Comparison of ENCODE assay signal across 10 cellular contexts in genomic region chr21:38987551-38988210, GRCh38.
DNase-seq lines count a peak whose midpoint lies in the region; ATAC-seq and TF ChIP-seq lines count a peak whose summit lies in the region.
"Had no signal": no experiment of that assay in that cellular context is flagged by ENCODE, and none has a peak within 500 bp of the region (broad histone marks: within the 10 kb centered on the region; RNA-seq: fewer than 3 reads in every experiment).

No MANE protein-coding gene starts in this region.

- WGBS in IMR-90 (ENCODE audit: extremely low coverage in 2 of 2, insufficient read length in 1 of 2), 2 experiments, result 100% methylated on average over 1 of the region's 13 CpGs; no CpG with 5 or more reads in 1 of the 2 experiments
- 35% methylated on average over 13 of the region's 13 CpGs for WGBS in smooth muscle cell (ENCODE audit: low lambda C conversion rate)

- peaks cover 42% of the 10 kb centered on the region for H3K4me1 ChIP-seq in IMR-90 (ENCODE audit: control insufficient read depth, insufficient read depth, low read length)
- peaks cover 50% of the 10 kb centered on the region for H3K4me1 ChIP-seq in smooth muscle cell (ENCODE audit: low read depth)

- no peak overlapping the region for H2AK9ac ChIP-seq in IMR-90 (replicated peaks; ENCODE audit: low read depth, low read length, poor library complexity)

- no peaks in the 10 kb centered on the region for H3K36me3 ChIP-seq in IMR-90 (ENCODE audit: control insufficient read depth, insufficient read depth, low read length)
- no peaks in the 10 kb centered on the region for H3K36me3 ChIP-seq in smooth muscle cell (ENCODE audit: low read depth)

- TF ChIP-seq CTCF in IMR-90 (conservative IDR thresholded peaks at IDR 0.05; ENCODE audit: low read depth, low read length), result no peak
- TF ChIP-seq CTCF in RWPE1 (conservative IDR thresholded peaks at IDR 0.05; ENCODE audit: low read depth), result no peak
- no peak for TF ChIP-seq CTCF in smooth muscle cell (IDR thresholded peaks at IDR 0.05; ENCODE audit: borderline replicate concordance, insufficient read depth, poor library complexity, severe bottlenecking)

- no peak for ATAC-seq in IMR-90 (ENCODE audit: low read depth)
- peak; percentile 44 for ATAC-seq in left ventricle myocardium superior
- no peak for ATAC-seq in GM21528 (IDR thresholded peaks at IDR 0.05; ENCODE audit: low FRiP score, unreplicated experiment)

- TF ChIP-seq RAD21 in IMR-90 (IDR thresholded peaks at IDR 0.05; ENCODE audit: low read length), result no peak

- H3K27ac ChIP-seq in IMR-90 (ENCODE audit: insufficient read depth, low read length) (no peak overlapping the region), RWPE1 (peak overlapping the region; percentile 58), smooth muscle cell (ENCODE audit: low read depth) (peak overlapping the region; percentile 42)

- H3K9me1 ChIP-seq in IMR-90 (ENCODE audit: insufficient read depth, low read length), result peaks cover 20% of the 10 kb centered on the region

- peak overlapping the region; percentile 52; the same call in 1 of the 2 replicates for H2AK5ac ChIP-seq in IMR-90 (ENCODE audit: low read depth, low read length)

- H3K79me2 ChIP-seq in smooth muscle cell (ENCODE audit: low read depth), result no peaks in the 10 kb centered on the region

- no peak overlapping the region for H3K4me3 ChIP-seq in IMR-90 (ENCODE audit: insufficient read depth, low read depth, low read length)
- no peak overlapping the region for H3K4me3 ChIP-seq in smooth muscle cell

- H3K14ac ChIP-seq in IMR-90 (replicated peaks; ENCODE audit: low read depth, low read length), result peak overlapping the region; percentile 16; the same call in 1 of the 2 replicates

- H4K5ac ChIP-seq in IMR-90 (ENCODE audit: low read depth, low read length), result no peak overlapping the region; the same call in 1 of the 2 replicates

- H4K91ac ChIP-seq in IMR-90 (ENCODE audit: insufficient read depth, low read depth, low read length), result peak overlapping the region; percentile 14; the same call in 1 of the 2 replicates

- POLR2A ChIA-PET in IMR-90 (lab: Charles Lee; ENCODE audit: unreplicated experiment) (no interaction called here), RWPE1 (lab: Yijun Ruan, JAX; ENCODE audit: low non-redundant PET) (no interaction called here)

- no peaks in the 10 kb centered on the region; the same call in 1 of the 2 replicates for H4K20me1 ChIP-seq in IMR-90 (ENCODE audit: insufficient read depth, low read length)
- no peaks in the 10 kb centered on the region for H4K20me1 ChIP-seq in smooth muscle cell (ENCODE audit: low read depth)

- H4K8ac ChIP-seq in IMR-90 (ENCODE audit: low read depth in 2 of 2, low read length in 2 of 2), result no peak overlapping the region

- CTCF ChIA-PET in IMR-90 (lab: Yijun Ruan, JAX) (no interaction called here), RWPE1 (lab: Yijun Ruan, JAX) (interaction anchor here (0.6 kb wide), 1 partner anchor 75 kb away, joined by 3 read pairs; no protein-coding TSS in a partner anchor)

- no peak overlapping the region; the same call in 1 of the 2 replicates for H3K9ac ChIP-seq in IMR-90 (ENCODE audit: low read depth, low read length)
- H3K9ac ChIP-seq in smooth muscle cell (ENCODE audit: low read depth), result no peak overlapping the region

- peak overlapping the region; percentile 77 for H3K4ac ChIP-seq in IMR-90 (ENCODE audit: low read depth, low read length)

- TF ChIP-seq POLR2A in IMR-90 (IDR thresholded peaks at IDR 0.05; ENCODE audit: low read depth, low read length), result no peak

- peak overlapping the region; percentile 71; the same call in 2 of the 3 replicates for H2BK15ac ChIP-seq in IMR-90 (ENCODE audit: low read depth, low read length)

- H3K4me2 ChIP-seq in IMR-90 (ENCODE audit: low read depth, low read length) (no peak overlapping the region), smooth muscle cell (peak overlapping the region; percentile 59)

- no peaks in the 10 kb centered on the region for H3K9me3 ChIP-seq in IMR-90 (ENCODE audit: control insufficient read depth, insufficient read depth, low read length)
- no peaks in the 10 kb centered on the region for H3K9me3 ChIP-seq in smooth muscle cell (replicated peaks; ENCODE audit: low read depth)

- H3K27me3 ChIP-seq in IMR-90 (ENCODE audit: control insufficient read depth, insufficient read depth, low read length) (no peaks in the 10 kb centered on the region), smooth muscle cell (ENCODE audit: low read depth) (no peaks in the 10 kb centered on the region)

- peak overlapping the region; percentile 71 for H2BK120ac ChIP-seq in IMR-90 (ENCODE audit: low read depth, low read length)

- H2AFZ ChIP-seq in IMR-90 (replicated peaks; ENCODE audit: low read length, poor library complexity), result no peak overlapping the region
- H2AFZ ChIP-seq in smooth muscle cell (ENCODE audit: low read depth), result peak overlapping the region; percentile 42

- no peak overlapping the region for H2BK5ac ChIP-seq in IMR-90 (ENCODE audit: low read depth, low read length, poor library complexity, severe bottlenecking)

- H3K18ac ChIP-seq in IMR-90 (ENCODE audit: low read depth, low read length), result 0 out of 2 replicates have a peak overlapping the region, but pooled peaks have one; percentile 18

- peak overlapping the region; percentile 84 for H2BK20ac ChIP-seq in IMR-90 (ENCODE audit: low read depth, low read length)

- dilution Hi-C loops in IMR-90 (cut with HindIII; ENCODE audit: low sequenced_read_pairs, unreplicated experiment), result no loop called here

- no peak overlapping the region for H3K56ac ChIP-seq in IMR-90 (ENCODE audit: extremely low read depth, insufficient read depth, low read length)

- H3K79me1 ChIP-seq in IMR-90 (ENCODE audit: low read depth in 1 of 2, low read length in 2 of 2), result no peaks in the 10 kb centered on the region

- peak overlapping the region; percentile 66; the same call in 1 of the 2 replicates for H3K23ac ChIP-seq in IMR-90 (ENCODE audit: low read depth, low read length)

- in situ Hi-C loops in IMR-90 (cut with MboI; ENCODE audit: low sequenced_read_pairs), result no loop called here

- peaks cover 38% of the 10 kb centered on the region for H3F3A ChIP-seq in smooth muscle cell (ENCODE audit: low read depth)

- DNase-seq in IMR-90 (no peak), RWPE1 (ENCODE audit: low spot score) (no peak), left ventricle myocardium superior (no peak), smooth muscle cell (lab: John Stamatoyannopoulos, UW; ENCODE audit: unreplicated experiment) (no peak), GOT3 (lab: John Stamatoyannopoulos, UW) (no peak), NCI-H1694 treated with DMSO at 0.1 percent for 48 hours (lab: John Stamatoyannopoulos, UW) (no peak), iPS-NIHi11 (ENCODE audit: low spot score) (no peak)
- DNase-seq: activated CD4-positive, alpha-beta T cell treated with anti-CD3 and anti-CD28 coated beads for 48 hours; CD4-positive, alpha-beta T cell had no signal

- BruUV-seq in IMR-90 (replicated peaks; lab: Mats Ljungman, UMichigan), result no TSS peak

- intact Hi-C loops in IMR-90 (cut with micrococcal nuclease), result loop anchor here (5.0 to 10.0 kb wide), 3 partner anchors 65 to 183 kb away; partner anchors contain the start of gene ETS2
- intact Hi-C loops in left ventricle myocardium superior (cut with micrococcal nuclease), result no loop called here

TF ChIP-seq in IMR-90, 13 proteins besides CTCF, POLR2A, EP300 and RAD21:
- no peak for TF ChIP-seq FOS (IDR thresholded peaks at IDR 0.05; ENCODE audit: low read depth, low read length)
- no peak for TF ChIP-seq CHD1 (IDR thresholded peaks at IDR 0.05; ENCODE audit: low read depth, low read length)
- TF ChIP-seq RCOR1 (IDR thresholded peaks at IDR 0.05; ENCODE audit: insufficient replicate concordance, low read length), result no peak
- no peak for TF ChIP-seq MXI1 (IDR thresholded peaks at IDR 0.05; ENCODE audit: borderline replicate concordance, low read depth, low read length)
- no peak for TF ChIP-seq ELK1 (IDR thresholded peaks at IDR 0.05; ENCODE audit: borderline replicate concordance, low read depth, low read length)
- no peak for TF ChIP-seq MAZ (IDR thresholded peaks at IDR 0.05; ENCODE audit: borderline replicate concordance, low read depth, low read length)
- no peak for TF ChIP-seq BHLHE40 (IDR thresholded peaks at IDR 0.05; ENCODE audit: low read depth, low read length)
- no peak for TF ChIP-seq NFE2L2 (IDR thresholded peaks at IDR 0.05; ENCODE audit: low read depth, low read length)
- TF ChIP-seq MAFK (IDR thresholded peaks at IDR 0.05; ENCODE audit: low read depth, low read length), result no peak
- no peak for TF ChIP-seq CEBPB (IDR thresholded peaks at IDR 0.05; ENCODE audit: low read depth, low read length)
- TF ChIP-seq RFX5 (IDR thresholded peaks at IDR 0.05; ENCODE audit: low read depth, low read length), result no peak
- no peak for TF ChIP-seq USF2 (IDR thresholded peaks at IDR 0.05; ENCODE audit: low read depth, low read length)
- TF ChIP-seq SMC3 (IDR thresholded peaks at IDR 0.05; ENCODE audit: low read depth, low read length), result no peak
